Comparison of ENCODE assay signal across 20 cellular contexts in genomic region chr3:162774613-162775100, GRCh38.
"Had no signal": no experiment of that assay in that cellular context is flagged by ENCODE, and none has a peak within 500 bp of the region (broad histone marks: within the 10 kb centered on the region; RNA-seq: fewer than 3 reads in every experiment).

No MANE protein-coding gene starts in this region.

- ATAC-seq: left lobe of liver; mucosa of descending colon; naive thymus-derived CD8-positive, alpha-beta T cell had no signal

- H3K4me3 Mint-ChIP-seq: naive thymus-derived CD8-positive, alpha-beta T cell had no signal

- H3K36me3 Mint-ChIP-seq: naive thymus-derived CD8-positive, alpha-beta T cell had no signal

- H3K27me3 Mint-ChIP-seq: naive thymus-derived CD8-positive, alpha-beta T cell had no signal

- H3K4me3 ChIP-seq: colonic mucosa, mucosa of descending colon, ovary, right atrium auricular region, stomach, thoracic aorta, transverse colon had no signal

- H3K4me1 Mint-ChIP-seq: naive thymus-derived CD8-positive, alpha-beta T cell had no signal

- H3K27ac Mint-ChIP-seq: naive thymus-derived CD8-positive, alpha-beta T cell had no signal

- DNase-seq: colonic mucosa; dermis blood vessel endothelial cell; erythroblast; foreskin melanocyte; head of caudate nucleus; hippocampal formation; mammary epithelial cell; mucosa of descending colon; naive thymus-derived CD8-positive, alpha-beta T cell; nucleus accumbens; ovary; small intestine; stimulated activated CD4-positive, alpha-beta T cell treated with anti-CD3 and anti-CD28 coated beads, Interleukin-12 subunit alpha, Interleukin-12 subunit beta, amount 100 ng/mL, for 4 hours; stimulated activated naive CD4-positive, alpha-beta T cell; stomach; substantia nigra; transverse colon had no signal

- H3K36me3 ChIP-seq: colonic mucosa, ovary, right atrium auricular region, stomach, thoracic aorta, transverse colon had no signal

- H3K27me3 ChIP-seq: colonic mucosa, right atrium auricular region, stomach, transverse colon had no signal

- H3K4me1 ChIP-seq: colonic mucosa, right atrium auricular region, stomach had no signal

- H3K27ac ChIP-seq: colonic mucosa, ovary, right atrium auricular region, stomach, thoracic aorta, transverse colon had no signal
